Comparison of ENCODE assay signal across 14 cellular contexts in genomic region chr2:200356794-200357472, GRCh38. TPM values are rescaled to one million over a fixed set of nuclear protein-coding genes. Genes with fewer than 3 reads are reported as not detected.
DNase-seq lines count a peak whose midpoint lies in the region; ATAC-seq, FAIRE-seq and TF ChIP-seq lines count a peak whose summit lies in the region.
"Had no signal": no experiment of that assay in that cellular context is flagged by ENCODE, and none has a peak within 500 bp of the region (broad histone marks: within the 10 kb centered on the region; RNA-seq: fewer than 3 reads in every experiment).

No MANE protein-coding gene starts in this region.

- no peaks in the 10 kb centered on the region for H3K9me3 ChIP-seq in A549
- no peaks in the 10 kb centered on the region for H3K9me3 ChIP-seq in HEK293 (ENCODE audit: control insufficient read depth, insufficient read depth, low read depth, low read length)
- H3K9me3 ChIP-seq in hepatocyte (ENCODE audit: low read depth) = no peaks in the 10 kb centered on the region

- TF ChIP-seq CTCF in A549 (IDR thresholded peaks at IDR 0.05) (no peak), HEK293 (tag by site-specific recombination; IDR thresholded peaks at IDR 0.05) (no peak), astrocyte of the cerebellum (IDR thresholded peaks at IDR 0.05; ENCODE audit: low read depth, low read length, missing control alignments) (no peak), hepatocyte (IDR thresholded peaks at IDR 0.05; ENCODE audit: poor library complexity) (no peak)

- CTCF ChIA-PET in A549 (lab: Yijun Ruan, JAX) = no interaction called here
- CTCF ChIA-PET in HEK293 (lab: Yijun Ruan, JAX) = no interaction called here

- DNase-seq in A549 (ENCODE audit: low read depth in 1 of 2, low spot score in 1 of 2) (no peak), astrocyte of the cerebellum (ENCODE audit: low read depth) (peak; percentile 62), hepatocyte (ENCODE audit: low spot score) (no peak), T1000 (lab: John Stamatoyannopoulos, UW) (no peak)
- no peak for DNase-seq in activated CD4-positive, alpha-beta T cell treated with anti-CD3 and anti-CD28 coated beads for 48 hours
- DNase-seq: activated naive CD4-positive, alpha-beta T cell treated with anti-CD3 and anti-CD28 coated beads for 36 hours; dorsolateral prefrontal cortex; natural killer cell; NCI-H774; T-cell had no signal

- H3K36me3 ChIP-seq in HEK293 (ENCODE audit: control insufficient read depth in 2 of 2, insufficient read depth in 1 of 2, low read length in 2 of 2) = no peaks in the 10 kb centered on the region
- H3K36me3 ChIP-seq in hepatocyte (replicated peaks; ENCODE audit: insufficient read depth, low read depth) = no peaks in the 10 kb centered on the region

- no peak for TF ChIP-seq EP300 in A549 (IDR thresholded peaks at IDR 0.05)

- peaks cover 89% of the 10 kb centered on the region for H3K79me2 ChIP-seq in hepatocyte

- H3K4me1 ChIP-seq in A549 (peaks cover 22% of the 10 kb centered on the region), HEK293 (ENCODE audit: control insufficient read depth, insufficient read depth, low read length) (peaks cover 5% of the 10 kb centered on the region; the same call in 1 of the 2 replicates), hepatocyte (ENCODE audit: insufficient read depth) (peaks cover 48% of the 10 kb centered on the region)

- ATAC-seq in A549 (peak in 1 of 2 experiments; percentile 38; a peak in 3 of 6 replicates), GM18519 (IDR thresholded peaks at IDR 0.05; ENCODE audit: low FRiP score, unreplicated experiment) (no peak), HG02678 (IDR thresholded peaks at IDR 0.05; ENCODE audit: unreplicated experiment) (no peak)
- ATAC-seq: HCT116, natural killer cell, T-cell had no signal

- H3K9me2 ChIP-seq in hepatocyte (replicated peaks; ENCODE audit: insufficient read depth) = no peaks in the 10 kb centered on the region

- H3K27ac ChIP-seq in A549 = peak overlapping the region in 1 of 2 experiments; percentile 29; a peak in 1 of 6 replicates
- no peak overlapping the region for H3K27ac ChIP-seq in HEK293 (ENCODE audit: extremely low read depth, low read depth, low read length)
- peak overlapping the region; percentile 43 for H3K27ac ChIP-seq in hepatocyte

- no peak for FAIRE-seq in A549 (lab: Jason Lieb, UNC)

- 37% methylated on average over 1 of the region's 1 CpG for WGBS in A549 (ENCODE audit: missing lambda C conversion rate)
- 23% methylated on average over 1 of the region's 1 CpG for WGBS in hepatocyte (ENCODE audit: low lambda C conversion rate, missing lambda C conversion rate)

- no peak overlapping the region for H2AFZ ChIP-seq in hepatocyte

- TF ChIP-seq RAD21 in A549 (conservative IDR thresholded peaks at IDR 0.05 in 1 of 2, IDR thresholded peaks at IDR 0.05 in 1 of 2) = no peak

- H3K4me2 ChIP-seq in A549 = peak overlapping the region; percentile 25; the same call in 2 of the 3 replicates
- H3K4me2 ChIP-seq in hepatocyte = peak overlapping the region; percentile 7

- no peaks in the 10 kb centered on the region for H3K27me3 ChIP-seq in hepatocyte
- H3K27me3 ChIP-seq: dorsolateral prefrontal cortex had no signal

- H4K20me1 ChIP-seq in hepatocyte (ENCODE audit: insufficient read depth, poor library complexity, severe bottlenecking) = peaks cover 11% of the 10 kb centered on the region

- H3K4me3 ChIP-seq in A549 (no peak overlapping the region), HEK293 (ENCODE audit: low read depth, low read length) (no peak overlapping the region), astrocyte of the cerebellum (ENCODE audit: low read depth, low read length) (no peak overlapping the region), hepatocyte (no peak overlapping the region)
- H3K4me3 ChIP-seq: dorsolateral prefrontal cortex had no signal

- POLR2A ChIA-PET in A549 (lab: Yijun Ruan, JAX) (no interaction called here), HEK293 (lab: Yijun Ruan, JAX) (no interaction called here)

- no peak for TF ChIP-seq POLR2A in A549 (IDR thresholded peaks at IDR 0.05; ENCODE audit: low read length)

- in situ Hi-C loops in astrocyte of the cerebellum (cut with HindIII; ENCODE audit: low sequenced_read_pairs) = no loop called here

TF ChIP-seq in A549, 52 proteins besides CTCF, POLR2A, EP300 and RAD21:
- TF ChIP-seq EHF (CRISPR knock-in tag; IDR thresholded peaks at IDR 0.05) (no peak), ZNF302 (CRISPR knock-in tag; IDR thresholded peaks at IDR 0.05) (no peak), CHD2 (IDR thresholded peaks at IDR 0.05; ENCODE audit: low read length, partially characterized antibody) (no peak), MAFK (IDR thresholded peaks at IDR 0.05; ENCODE audit: partially characterized antibody) (no peak), FOSB (CRISPR knock-in tag; IDR thresholded peaks at IDR 0.05) (no peak), POLR2AphosphoS2 (conservative IDR thresholded peaks at IDR 0.05; ENCODE audit: low read length) (no peak), ZSCAN20 (CRISPR knock-in tag; IDR thresholded peaks at IDR 0.05) (no peak), SREBF2 (IDR thresholded peaks at IDR 0.05) (no peak), MYC (IDR thresholded peaks at IDR 0.05; ENCODE audit: borderline replicate concordance, low read length) (no peak), SMC3 (IDR thresholded peaks at IDR 0.05) (no peak), NPAS2 (CRISPR knock-in tag; IDR thresholded peaks at IDR 0.05; ENCODE audit: borderline replicate concordance) (no peak), ESRRA (IDR thresholded peaks at IDR 0.05; ENCODE audit: borderline replicate concordance, low read length) (no peak)
- TF ChIP-seq, protein P1, sequence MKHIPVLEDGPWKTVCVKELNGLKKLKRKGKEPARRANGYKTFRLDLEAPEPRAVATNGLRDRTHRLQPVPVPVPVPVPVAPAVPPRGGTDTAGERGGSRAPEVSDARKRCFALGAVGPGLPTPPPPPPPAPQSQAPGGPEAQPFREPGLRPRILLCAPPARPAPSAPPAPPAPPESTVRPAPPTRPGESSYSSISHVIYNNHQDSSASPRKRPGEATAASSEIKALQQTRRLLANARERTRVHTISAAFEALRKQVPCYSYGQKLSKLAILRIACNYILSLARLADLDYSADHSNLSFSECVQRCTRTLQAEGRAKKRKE (CRISPR knock-in tag; IDR thresholded peaks at IDR 0.05; ENCODE audit: low read depth) = no peak

TF ChIP-seq in HEK293, 187 proteins besides CTCF, POLR2A, EP300 and RAD21 (continues in another document):
- TF ChIP-seq, protein P2, sequence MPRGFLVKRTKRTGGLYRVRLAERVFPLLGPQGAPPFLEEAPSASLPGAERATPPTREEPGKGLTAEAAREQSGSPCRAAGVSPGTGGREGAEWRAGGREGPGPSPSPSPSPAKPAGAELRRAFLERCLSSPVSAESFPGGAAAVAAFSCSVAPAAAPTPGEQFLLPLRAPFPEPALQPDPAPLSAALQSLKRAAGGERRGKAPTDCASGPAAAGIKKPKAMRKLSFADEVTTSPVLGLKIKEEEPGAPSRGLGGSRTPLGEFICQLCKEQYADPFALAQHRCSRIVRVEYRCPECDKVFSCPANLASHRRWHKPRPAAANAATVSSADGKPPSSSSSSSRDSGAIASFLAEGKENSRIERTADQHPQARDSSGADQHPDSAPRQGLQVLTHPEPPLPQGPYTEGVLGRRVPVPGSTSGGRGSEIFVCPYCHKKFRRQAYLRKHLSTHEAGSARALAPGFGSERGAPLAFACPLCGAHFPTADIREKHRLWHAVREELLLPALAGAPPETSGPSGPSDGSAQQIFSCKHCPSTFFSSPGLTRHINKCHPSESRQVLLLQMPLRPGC (tag by site-specific recombination; IDR thresholded peaks at IDR 0.05) = no peak
- TF ChIP-seq WT1 (tag by site-specific recombination; IDR thresholded peaks at IDR 0.05) (no peak), HIC1 (tag by site-specific recombination; IDR thresholded peaks at IDR 0.05) (0 out of 2 replicates have a peak, but pooled peaks have one; percentile 18), ZNF184 (tag by site-specific recombination; IDR thresholded peaks at IDR 0.05) (no peak), ZNF292 (tag by site-specific recombination; IDR thresholded peaks at IDR 0.05; ENCODE audit: borderline replicate concordance, low read depth) (no peak), ZNF837 (tag by site-specific recombination; IDR thresholded peaks at IDR 0.05) (no peak), ZNF544 (tag by site-specific recombination; IDR thresholded peaks at IDR 0.05) (no peak)

RNA-seq across cellular contexts. Expression of gene SPATS2L, which starts 50.4 kb away (rescaled TPM):
- polyA plus RNA-seq in A549 (2011; rRNA removed) (155 and 202 TPM in 2 replicates), A549 (2017; fragmentation: RNase III; extraction: RNeasy Plus Mini Kit Qiagen cat#74134 plus additional on column Dnase treatment) (85.2 to 107 TPM (median 93.9 TPM) in 3 replicates), hepatocyte (202 and 239 TPM in 2 replicates)
- 83.2 and 110 TPM in 2 replicates for polyA plus RNA-seq in A549 (2012; cell fraction: cytosol; rRNA removed)
- 60.9 and 68.9 TPM in 2 replicates for polyA plus RNA-seq in A549 (2012; cell fraction: nucleus; rRNA removed)
- polyA minus RNA-seq in A549 (2011; rRNA and poly(A)+ RNA removed) = 66.4 and 97.0 TPM in 2 replicates
- 159 and 173 TPM in 2 replicates for total RNA-seq in hepatocyte
